In the genomic region with DNA sequence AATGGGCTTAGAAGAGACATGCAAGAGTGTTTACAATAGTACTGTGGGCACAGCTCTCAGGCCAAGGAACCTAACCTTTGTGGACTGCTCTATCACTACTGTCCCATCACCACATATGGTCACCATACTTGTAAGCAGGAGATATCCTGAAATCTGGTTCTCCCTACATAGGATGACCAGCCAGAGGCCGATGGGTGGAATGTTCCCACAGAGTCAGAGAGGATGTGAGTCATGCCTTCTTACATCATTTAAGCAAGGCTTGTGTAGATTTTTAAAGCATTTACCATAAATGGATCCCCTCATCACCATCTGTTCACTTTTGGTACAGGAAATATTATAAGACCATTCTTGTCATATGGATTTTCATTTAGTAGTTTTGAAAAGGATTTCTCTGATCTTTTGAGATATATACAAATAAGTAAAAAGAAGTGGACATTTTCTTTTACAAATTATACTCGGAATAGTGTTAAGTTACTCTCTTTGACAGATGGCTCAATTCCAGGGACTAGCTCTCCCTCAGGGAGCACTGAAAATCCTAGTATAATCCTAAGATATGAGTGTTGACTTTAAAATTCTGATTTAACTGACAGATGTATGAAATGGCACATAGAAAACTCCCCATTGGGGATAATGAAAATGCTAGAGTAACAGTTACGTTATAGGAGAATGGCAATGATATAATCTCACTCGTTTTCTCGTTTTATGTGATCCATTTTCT, we compare ENCODE assay signal across 9 cellular contexts. TPM values are rescaled to one million over a fixed set of nuclear protein-coding genes. Genes with fewer than 3 reads are reported as not detected.
DNase-seq lines count a peak whose midpoint lies in the region; ATAC-seq and TF ChIP-seq lines count a peak whose summit lies in the region.
"Had no signal": no experiment of that assay in that cellular context is flagged by ENCODE, and none has a peak within 500 bp of the region (broad histone marks: within the 10 kb centered on the region; RNA-seq: fewer than 3 reads in every experiment).

No MANE protein-coding gene starts in this region.

- H3K27ac ChIP-seq in foreskin keratinocyte, result peak overlapping the region; percentile 74
- H3K27ac ChIP-seq in sigmoid colon, result peak overlapping the region in 1 of 4 donors; percentile 43

- peak overlapping the region; percentile 41 for H3K4me2 ChIP-seq in skeletal muscle satellite cell (ENCODE audit: low read length)

- 72 to 82% methylated on average over 5 of the region's 5 CpGs for WGBS in sigmoid colon, 2 donors

- intact Hi-C loops in sigmoid colon (cut with DNase I), result loop anchor here (10.0 kb wide), 1 partner anchor 1522 kb away; no protein-coding TSS in a partner anchor

- H3K9ac ChIP-seq in skeletal muscle satellite cell (ENCODE audit: low read depth, low read length), result peak overlapping the region; percentile 77

- no peak for TF ChIP-seq EP300 in sigmoid colon (IDR thresholded peaks at IDR 0.05)

- H3K4me1 ChIP-seq in foreskin keratinocyte (peaks cover 18% of the 10 kb centered on the region), skeletal muscle satellite cell (ENCODE audit: control insufficient read depth, insufficient read depth, low read length) (peaks cover 37% of the 10 kb centered on the region), sigmoid colon (no peaks in the 10 kb centered on the region)

- TF ChIP-seq POLR2A in sigmoid colon (IDR thresholded peaks at IDR 0.05), result no peak

- ATAC-seq in foreskin keratinocyte (peak; percentile 90), GM18868 (IDR thresholded peaks at IDR 0.05; ENCODE audit: unreplicated experiment) (no peak)

- no peaks in the 10 kb centered on the region for H3K9me3 ChIP-seq in skeletal muscle satellite cell (replicated peaks; ENCODE audit: low read length)
- H3K9me3 ChIP-seq in sigmoid colon, result no peaks in the 10 kb centered on the region

- DNase-seq in HCEC 1CT, result peak; percentile 100
- DNase-seq in T1000 (lab: John Stamatoyannopoulos, UW), result peak; percentile 59
- peak; percentile 91 to 97 for DNase-seq in foreskin keratinocyte
- no peak for DNase-seq in sigmoid colon
- DNase-seq in activated CD4-positive, alpha-beta T cell treated with anti-CD3 and anti-CD28 coated beads, Interleukin-2, amount 50 U/mL, for 48 hours, result no peak
- DNase-seq in H7, result no peak
- DNase-seq: NCI-H1092 had no signal

- H3K4me3 ChIP-seq in skeletal muscle satellite cell (ENCODE audit: low read length) (peak overlapping the region; percentile 26), sigmoid colon (no peak overlapping the region), H7 (ENCODE audit: insufficient read depth, low read depth, low read length) (no peak overlapping the region)

- H3K36me3 ChIP-seq in skeletal muscle satellite cell (ENCODE audit: insufficient read depth, low read length) (no peaks in the 10 kb centered on the region), sigmoid colon (no peaks in the 10 kb centered on the region), H7 (replicated peaks; ENCODE audit: control insufficient read depth, insufficient read depth, low read length) (no peaks in the 10 kb centered on the region)

- H3K27me3 ChIP-seq in foreskin keratinocyte (no peaks in the 10 kb centered on the region), skeletal muscle satellite cell (ENCODE audit: control insufficient read depth, insufficient read depth, low read length) (no peaks in the 10 kb centered on the region), sigmoid colon (peaks cover 0 to 22% (median 0%) of the 10 kb centered on the region in 3 donors), H7 (ENCODE audit: control insufficient read depth, insufficient read depth, low read length) (no peaks in the 10 kb centered on the region)

- TF ChIP-seq CTCF in foreskin keratinocyte (conservative IDR thresholded peaks at IDR 0.05) (no peak), sigmoid colon (IDR thresholded peaks at IDR 0.05) (no peak)

RNA-seq across cellular contexts. Expression of gene HTR1B, which starts 6.6 kb away (rescaled TPM):
- total RNA-seq in foreskin keratinocyte (1.4 and 1.6 TPM in 2 replicates), sigmoid colon (under 1 TPM in 1 of 4 donors, not detected in 3; 0.68 TPM)
- polyA plus RNA-seq in foreskin keratinocyte (0.28 and 0.43 TPM in 2 replicates), sigmoid colon (under 1 TPM in 1 of 3 donors, not detected in 2; 0.04 TPM)
- under 0.01 and 0.25 TPM in 2 replicates for total RNA-seq in skeletal muscle satellite cell (2012; rRNA removed)
- total RNA-seq in H7 (2014; rRNA removed; shearing (Covaris generic)), result 0.31 and 0.74 TPM in 2 replicates

Comparison
In these comparisons a context has a peak if more than half of its experiments do, and no peak if none do; other contexts are left out.
1. DNase-seq: peak in HCEC 1CT (single experiment), T1000 (single experiment) and foreskin keratinocyte (2 of 2); none in sigmoid colon (single experiment), activated CD4-positive, alpha-beta T cell treated with anti-CD3 and anti-CD28 coated beads, Interleukin-2, amount 50 U/mL, for 48 hours (0 of 2) and H7 (single experiment).